ENCODE assay signal across 15 cellular contexts in the genomic region with DNA sequence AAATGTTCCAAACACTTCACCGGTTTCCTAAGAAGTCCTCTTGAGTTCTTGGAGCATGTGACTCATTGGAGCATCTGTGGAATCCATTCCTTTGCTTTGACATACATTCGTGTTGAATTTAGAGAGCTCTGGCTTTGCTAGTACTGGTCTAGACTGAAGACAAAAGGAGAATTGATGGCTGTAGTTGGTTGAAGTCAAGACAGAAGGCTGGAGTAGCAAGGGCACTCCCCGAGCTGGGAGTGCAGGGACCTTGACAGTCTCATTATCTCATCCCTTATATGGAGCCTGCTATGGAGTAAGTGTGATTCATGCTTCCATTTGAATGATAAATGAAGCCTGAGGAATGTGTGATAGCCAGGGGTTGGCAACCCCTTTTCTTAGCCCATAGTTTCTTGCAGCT.
DNase-seq lines count a peak whose midpoint lies in the region; ATAC-seq and TF ChIP-seq lines count a peak whose summit lies in the region.
"Had no signal": no experiment of that assay in that cellular context is flagged by ENCODE, and none has a peak within 500 bp of the region (broad histone marks: within the 10 kb centered on the region; RNA-seq: fewer than 3 reads in every experiment).

No MANE protein-coding gene starts in this region.

- peaks cover 6% of the 10 kb centered on the region for H3K9me3 Mint-ChIP-seq in chondrocyte (ENCODE audit: low read depth)

- no peak for TF ChIP-seq CTCF in chondrocyte (IDR thresholded peaks at IDR 0.05)

- H3K36me3 Mint-ChIP-seq in chondrocyte (ENCODE audit: low read depth): peaks cover 2% of the 10 kb centered on the region

- no peaks in the 10 kb centered on the region for H3K36me3 ChIP-seq in HUES48 (ENCODE audit: control insufficient read depth, insufficient read depth, low read length)
- H3K36me3 ChIP-seq: right atrium auricular region had no signal

- H3K4me1 Mint-ChIP-seq in chondrocyte (ENCODE audit: low read depth): peaks cover 11% of the 10 kb centered on the region

- peak overlapping the region; percentile 98 for H3K27ac ChIP-seq in HUES48 (ENCODE audit: low read depth, low read length)
- H3K27ac ChIP-seq: right atrium auricular region, testis had no signal

- peak overlapping the region; percentile 49; the same call in 1 of the 2 replicates for H3K9ac ChIP-seq in HUES48 (ENCODE audit: low read depth, low read length)

- H3K4me3 Mint-ChIP-seq in chondrocyte (ENCODE audit: unreplicated experiment): no peak overlapping the region
- H3K4me3 Mint-ChIP-seq: nephron had no signal

- no peaks in the 10 kb centered on the region for H3K9me3 ChIP-seq in HUES48 (ENCODE audit: control insufficient read depth, insufficient read depth, low read length)
- H3K9me3 ChIP-seq: testis had no signal

- DNase-seq in COLO829 (ENCODE audit: low spot score): peak; percentile 37
- no peak for DNase-seq in chondrocyte (ENCODE audit: low spot score)
- peak; percentile 61 for DNase-seq in left kidney (ENCODE audit: low read depth, low spot score)
- DNase-seq in HUDEP-2 (lab: John Stamatoyannopoulos, UW; ENCODE audit: unreplicated experiment in 76 of 76): no peak
- DNase-seq in SW 1271 (lab: John Stamatoyannopoulos, UW): no peak
- DNase-seq in activated CD4-positive, CD25-positive, alpha-beta regulatory T cell (lab: John Stamatoyannopoulos, UW): no peak
- DNase-seq: activated effector memory CD4-positive, alpha-beta T cell treated with Interleukin-2 at 50 U/mL for 16 hours; cortex of kidney; stimulated activated CD4-positive, alpha-beta T cell treated with anti-CD3 and anti-CD28 coated beads, Interleukin-2, amount 100 ng/mL, for 24 hours; testis had no signal

- ATAC-seq in HG02884 (IDR thresholded peaks at IDR 0.05; ENCODE audit: unreplicated experiment): no peak
- ATAC-seq: HepG2 had no signal

- H3K27ac Mint-ChIP-seq in chondrocyte (ENCODE audit: unreplicated experiment): peak overlapping the region; percentile 46

- peaks cover 23% of the 10 kb centered on the region for H3K4me1 ChIP-seq in HUES48 (ENCODE audit: control insufficient read depth, insufficient read depth, low read length)
- H3K4me1 ChIP-seq: right atrium auricular region, testis had no signal

- H3K27me3 ChIP-seq in HUES48 (ENCODE audit: control insufficient read depth, insufficient read depth, low read length): peaks cover 10% of the 10 kb centered on the region; the same call in 1 of the 2 replicates
- H3K27me3 ChIP-seq: right atrium auricular region, testis had no signal

- H3K27me3 Mint-ChIP-seq in chondrocyte (ENCODE audit: low read depth): no peaks in the 10 kb centered on the region

- no peak overlapping the region; the same call in 1 of the 2 replicates for H3K4me3 ChIP-seq in HUES48 (ENCODE audit: low read depth, low read length)
- H3K4me3 ChIP-seq: right atrium auricular region, testis had no signal

Comparison
In these comparisons a context has a peak if more than half of its experiments do, and no peak if none do; other contexts are left out.
1. DNase-seq: peak in COLO829 (single experiment) and left kidney (single experiment); none in chondrocyte (single experiment), HUDEP-2 (0 of 76), SW 1271 (0 of 2) and activated CD4-positive, CD25-positive, alpha-beta regulatory T cell (0 of 4).